Comparison of ENCODE assay signal across 31 cellular contexts in the genomic region with DNA sequence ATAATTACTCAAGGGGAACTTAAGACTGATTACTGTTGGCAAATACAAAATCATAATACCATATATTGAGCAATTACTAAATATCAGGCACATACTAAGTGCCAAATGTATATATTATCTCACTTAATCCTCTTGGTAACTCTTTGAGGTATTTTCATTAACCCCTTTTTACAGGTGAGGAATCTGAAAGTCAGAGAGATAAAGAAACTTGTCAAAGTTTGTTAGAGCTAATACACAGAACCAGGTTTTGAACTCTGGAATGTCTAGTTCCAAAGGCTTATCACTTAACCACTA.
"Had no signal": no experiment of that assay in that cellular context is flagged by ENCODE, and none has a peak within 500 bp of the region (broad histone marks: within the 10 kb centered on the region; RNA-seq: fewer than 3 reads in every experiment).

No MANE protein-coding gene starts in this region.

- H3K4me3 ChIP-seq: coronary artery, dorsolateral prefrontal cortex had no signal

- FAIRE-seq: astrocyte, bronchial epithelial cell, frontal cortex had no signal

- H3K4me3 Mint-ChIP-seq: activated CD4-positive, alpha-beta memory T cell treated with anti-CD3 and anti-CD28 coated beads, Interleukin-2, amount 10 ng/mL, durations not matched to agents 7 days and 5 days; activated CD4-positive, alpha-beta T cell treated with anti-CD3 and anti-CD28 coated beads, Interleukin-2, amount 10 ng/mL, durations not matched to agents 7 days and 5 days; activated naive CD8-positive, alpha-beta T cell; activated T-cell treated with anti-CD3 and anti-CD28 coated beads, Interleukin-2, amount 50 U/mL, for 24 hours; activated T-cell treated with anti-CD3 and anti-CD28 coated beads, Interleukin-2, amount 50 U/mL, for 72 hours; central memory CD8-positive, alpha-beta T cell; dendritic cell treated with granulocyte-macrophage colony-stimulating factor and Interleukin-4, amounts not matched to agents 40 ng/mL and 50 ng/mL, for 4 days; endodermal cell; WTC11 had no signal

- DNase-seq: activated CD4-positive, alpha-beta memory T cell treated with anti-CD3 and anti-CD28 coated beads, Interleukin-2, amount 10 ng/mL, durations not matched to agents 7 days and 5 days; activated CD4-positive, alpha-beta T cell treated with anti-CD3 and anti-CD28 coated beads for 1 hour; activated CD4-positive, alpha-beta T cell treated with anti-CD3 and anti-CD28 coated beads for 4 hours; activated CD4-positive, alpha-beta T cell treated with anti-CD3 and anti-CD28 coated beads, Interleukin-2, amount 10 ng/mL, durations not matched to agents 7 days and 5 days; activated CD4-positive, alpha-beta T cell treated with anti-CD3 and anti-CD28 coated beads, Interleukin-2, amount 50 U/mL, for 4 hours; activated CD8-positive, alpha-beta memory T cell treated with anti-CD3 and anti-CD28 coated beads, Interleukin-2, amount 50 U/mL, for 48 hours; activated gamma-delta T cell; activated naive CD4-positive, alpha-beta T cell; activated naive CD4-positive, alpha-beta T cell treated with anti-CD3 and anti-CD28 coated beads, Interleukin-2, amount 50 U/mL, for 16 hours; activated T-cell treated with anti-CD3 and anti-CD28 coated beads for 4 hours; activated T-cell treated with anti-CD3 and anti-CD28 coated beads, Interleukin-2, amount 50 U/mL, for 24 hours; activated T-cell treated with anti-CD3 and anti-CD28 coated beads, Interleukin-2, amount 50 U/mL, for 72 hours; amniotic stem cell; anterior cingulate cortex; brain microvascular endothelial cell; dorsolateral prefrontal cortex; effector memory CD4-positive, alpha-beta T cell; endodermal cell; foreskin fibroblast; head of caudate nucleus; T-helper 2 cell had no signal

- H3K27me3 ChIP-seq: brain microvascular endothelial cell had no signal

- H3K36me3 Mint-ChIP-seq: activated naive CD8-positive, alpha-beta T cell; WTC11 had no signal

- H3K4me1 Mint-ChIP-seq: activated CD4-positive, alpha-beta memory T cell treated with anti-CD3 and anti-CD28 coated beads, Interleukin-2, amount 10 ng/mL, durations not matched to agents 7 days and 5 days; activated CD4-positive, alpha-beta T cell treated with anti-CD3 and anti-CD28 coated beads, Interleukin-2, amount 10 ng/mL, durations not matched to agents 7 days and 5 days; central memory CD8-positive, alpha-beta T cell; WTC11 had no signal

- ATAC-seq: esophagus mucosa, WTC11 had no signal

- H3K36me3 ChIP-seq: brain microvascular endothelial cell had no signal

- H3K27ac Mint-ChIP-seq: activated CD4-positive, alpha-beta memory T cell treated with anti-CD3 and anti-CD28 coated beads, Interleukin-2, amount 10 ng/mL, durations not matched to agents 7 days and 5 days; activated CD4-positive, alpha-beta T cell treated with anti-CD3 and anti-CD28 coated beads, Interleukin-2, amount 10 ng/mL, durations not matched to agents 7 days and 5 days; activated naive CD8-positive, alpha-beta T cell; activated T-cell treated with anti-CD3 and anti-CD28 coated beads, Interleukin-2, amount 50 U/mL, for 24 hours; activated T-cell treated with anti-CD3 and anti-CD28 coated beads, Interleukin-2, amount 50 U/mL, for 72 hours; dendritic cell treated with granulocyte-macrophage colony-stimulating factor and Interleukin-4, amounts not matched to agents 40 ng/mL and 50 ng/mL, for 4 days; endodermal cell; WTC11 had no signal

- H3K9me3 Mint-ChIP-seq: activated CD4-positive, alpha-beta memory T cell treated with anti-CD3 and anti-CD28 coated beads, Interleukin-2, amount 10 ng/mL, durations not matched to agents 7 days and 5 days; activated CD4-positive, alpha-beta T cell treated with anti-CD3 and anti-CD28 coated beads, Interleukin-2, amount 10 ng/mL, durations not matched to agents 7 days and 5 days; activated T-cell treated with anti-CD3 and anti-CD28 coated beads, Interleukin-2, amount 50 U/mL, for 24 hours; activated T-cell treated with anti-CD3 and anti-CD28 coated beads, Interleukin-2, amount 50 U/mL, for 72 hours; central memory CD8-positive, alpha-beta T cell; dendritic cell treated with granulocyte-macrophage colony-stimulating factor and Interleukin-4, amounts not matched to agents 40 ng/mL and 50 ng/mL, for 4 days; endodermal cell; WTC11 had no signal

- H3K27ac ChIP-seq: brain microvascular endothelial cell, coronary artery, dorsolateral prefrontal cortex, VCaP had no signal
